1 cellular context compared by ENCODE assay signal in the genomic region with DNA sequence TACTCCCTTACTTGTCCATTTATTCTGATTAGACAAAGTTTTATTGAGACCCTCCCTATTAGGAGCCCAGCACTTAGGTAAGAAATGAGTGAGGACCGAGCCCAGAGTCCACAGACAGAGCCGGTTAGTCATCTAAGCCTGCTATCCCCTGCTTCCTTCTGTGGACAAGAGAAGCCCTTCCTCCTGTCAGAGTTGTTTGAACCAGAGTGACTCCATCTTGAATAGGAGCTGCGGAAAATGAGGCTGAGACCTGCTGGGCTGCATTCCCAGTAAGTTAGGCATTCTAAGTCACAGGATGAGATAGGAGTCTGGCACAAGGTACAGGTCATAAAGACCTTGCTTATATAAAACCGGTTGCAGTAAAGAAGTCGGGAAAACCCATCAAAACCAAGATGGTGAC.
TF ChIP-seq lines count a peak whose summit lies in the region.

No MANE protein-coding gene starts in this region.

TF ChIP-seq in K562, 482 proteins besides CTCF, POLR2A, EP300 and RAD21 (continued from another document):
- no peak for TF ChIP-seq PRPF4 (IDR thresholded peaks at IDR 0.05; ENCODE audit: insufficient read depth, low read depth, low read length, poor library complexity, severe bottlenecking)
- 0 out of 2 replicates have a peak, but pooled peaks have one; percentile 68 for TF ChIP-seq ERF (CRISPR knock-in tag; IDR thresholded peaks at IDR 0.05)
- TF ChIP-seq, protein P1, sequence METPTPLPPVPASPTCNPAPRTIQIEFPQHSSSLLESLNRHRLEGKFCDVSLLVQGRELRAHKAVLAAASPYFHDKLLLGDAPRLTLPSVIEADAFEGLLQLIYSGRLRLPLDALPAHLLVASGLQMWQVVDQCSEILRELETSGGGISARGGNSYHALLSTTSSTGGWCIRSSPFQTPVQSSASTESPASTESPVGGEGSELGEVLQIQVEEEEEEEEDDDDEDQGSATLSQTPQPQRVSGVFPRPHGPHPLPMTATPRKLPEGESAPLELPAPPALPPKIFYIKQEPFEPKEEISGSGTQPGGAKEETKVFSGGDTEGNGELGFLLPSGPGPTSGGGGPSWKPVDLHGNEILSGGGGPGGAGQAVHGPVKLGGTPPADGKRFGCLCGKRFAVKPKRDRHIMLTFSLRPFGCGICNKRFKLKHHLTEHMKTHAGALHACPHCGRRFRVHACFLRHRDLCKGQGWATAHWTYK (CRISPR knock-in tag; IDR thresholded peaks at IDR 0.05): peak; percentile 42; the same call in 1 of the 2 replicates
- TF ChIP-seq, protein P2, sequence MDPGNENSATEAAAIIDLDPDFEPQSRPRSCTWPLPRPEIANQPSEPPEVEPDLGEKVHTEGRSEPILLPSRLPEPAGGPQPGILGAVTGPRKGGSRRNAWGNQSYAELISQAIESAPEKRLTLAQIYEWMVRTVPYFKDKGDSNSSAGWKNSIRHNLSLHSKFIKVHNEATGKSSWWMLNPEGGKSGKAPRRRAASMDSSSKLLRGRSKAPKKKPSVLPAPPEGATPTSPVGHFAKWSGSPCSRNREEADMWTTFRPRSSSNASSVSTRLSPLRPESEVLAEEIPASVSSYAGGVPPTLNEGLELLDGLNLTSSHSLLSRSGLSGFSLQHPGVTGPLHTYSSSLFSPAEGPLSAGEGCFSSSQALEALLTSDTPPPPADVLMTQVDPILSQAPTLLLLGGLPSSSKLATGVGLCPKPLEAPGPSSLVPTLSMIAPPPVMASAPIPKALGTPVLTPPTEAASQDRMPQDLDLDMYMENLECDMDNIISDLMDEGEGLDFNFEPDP (CRISPR knock-in tag; IDR thresholded peaks at IDR 0.05): 0 out of 2 replicates have a peak, but pooled peaks have one; percentile 52
- TF ChIP-seq SPI1 (IDR thresholded peaks at IDR 0.05; ENCODE audit: borderline replicate concordance, low read depth, low read length): no peak
- TF ChIP-seq, protein P3, sequence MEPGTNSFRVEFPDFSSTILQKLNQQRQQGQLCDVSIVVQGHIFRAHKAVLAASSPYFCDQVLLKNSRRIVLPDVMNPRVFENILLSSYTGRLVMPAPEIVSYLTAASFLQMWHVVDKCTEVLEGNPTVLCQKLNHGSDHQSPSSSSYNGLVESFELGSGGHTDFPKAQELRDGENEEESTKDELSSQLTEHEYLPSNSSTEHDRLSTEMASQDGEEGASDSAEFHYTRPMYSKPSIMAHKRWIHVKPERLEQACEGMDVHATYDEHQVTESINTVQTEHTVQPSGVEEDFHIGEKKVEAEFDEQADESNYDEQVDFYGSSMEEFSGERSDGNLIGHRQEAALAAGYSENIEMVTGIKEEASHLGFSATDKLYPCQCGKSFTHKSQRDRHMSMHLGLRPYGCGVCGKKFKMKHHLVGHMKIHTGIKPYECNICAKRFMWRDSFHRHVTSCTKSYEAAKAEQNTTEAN (CRISPR knock-in tag; IDR thresholded peaks at IDR 0.05): no peak
- no peak for TF ChIP-seq HEY1 (CRISPR knock-in tag; IDR thresholded peaks at IDR 0.05; ENCODE audit: borderline replicate concordance)
- no peak for TF ChIP-seq ZNF3 (CRISPR knock-in tag; IDR thresholded peaks at IDR 0.05)
- TF ChIP-seq, protein P4, sequence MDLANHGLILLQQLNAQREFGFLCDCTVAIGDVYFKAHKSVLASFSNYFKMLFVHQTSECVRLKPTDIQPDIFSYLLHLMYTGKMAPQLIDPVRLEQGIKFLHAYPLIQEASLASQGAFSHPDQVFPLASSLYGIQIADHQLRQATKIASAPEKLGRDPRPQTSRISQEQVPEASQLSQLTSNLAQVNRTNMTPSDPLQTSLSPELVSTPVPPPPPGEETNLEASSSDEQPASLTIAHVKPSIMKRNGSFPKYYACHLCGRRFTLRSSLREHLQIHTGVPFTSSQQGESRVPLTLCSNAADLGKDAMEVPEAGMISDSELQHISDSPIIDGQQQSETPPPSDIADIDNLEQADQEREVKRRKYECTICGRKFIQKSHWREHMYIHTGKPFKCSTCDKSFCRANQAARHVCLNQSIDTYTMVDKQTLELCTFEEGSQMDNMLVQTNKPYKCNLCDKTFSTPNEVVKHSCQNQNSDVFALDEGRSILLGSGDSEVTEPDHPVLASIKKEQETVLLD (IDR thresholded peaks at IDR 0.05): no peak
- no peak for TF ChIP-seq ZNF146 (CRISPR knock-in tag; IDR thresholded peaks at IDR 0.05; ENCODE audit: unreplicated experiment)
- TF ChIP-seq ILK (tag; IDR thresholded peaks at IDR 0.05; ENCODE audit: borderline replicate concordance, low read depth): no peak
- no peak for TF ChIP-seq HNRNPK (IDR thresholded peaks at IDR 0.05; ENCODE audit: low read depth, low read length, poor library complexity, severe bottlenecking)
- TF ChIP-seq, protein P5, sequence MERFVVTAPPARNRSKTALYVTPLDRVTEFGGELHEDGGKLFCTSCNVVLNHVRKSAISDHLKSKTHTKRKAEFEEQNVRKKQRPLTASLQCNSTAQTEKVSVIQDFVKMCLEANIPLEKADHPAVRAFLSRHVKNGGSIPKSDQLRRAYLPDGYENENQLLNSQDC (CRISPR knock-in tag; IDR thresholded peaks at IDR 0.05): no peak
- no peak for TF ChIP-seq HOXB6 (CRISPR knock-in tag; IDR thresholded peaks at IDR 0.05; ENCODE audit: borderline replicate concordance)
- no peak for TF ChIP-seq SMARCE1 (IDR thresholded peaks at IDR 0.05)
- TF ChIP-seq, protein P6, sequence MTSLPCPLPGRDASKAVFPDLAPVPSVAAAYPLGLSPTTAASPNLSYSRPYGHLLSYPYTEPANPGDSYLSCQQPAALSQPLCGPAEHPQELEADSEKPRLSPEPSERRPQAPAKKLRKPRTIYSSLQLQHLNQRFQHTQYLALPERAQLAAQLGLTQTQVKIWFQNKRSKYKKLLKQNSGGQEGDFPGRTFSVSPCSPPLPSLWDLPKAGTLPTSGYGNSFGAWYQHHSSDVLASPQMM (CRISPR knock-in tag; IDR thresholded peaks at IDR 0.05): no peak
- TF ChIP-seq, protein P7, sequence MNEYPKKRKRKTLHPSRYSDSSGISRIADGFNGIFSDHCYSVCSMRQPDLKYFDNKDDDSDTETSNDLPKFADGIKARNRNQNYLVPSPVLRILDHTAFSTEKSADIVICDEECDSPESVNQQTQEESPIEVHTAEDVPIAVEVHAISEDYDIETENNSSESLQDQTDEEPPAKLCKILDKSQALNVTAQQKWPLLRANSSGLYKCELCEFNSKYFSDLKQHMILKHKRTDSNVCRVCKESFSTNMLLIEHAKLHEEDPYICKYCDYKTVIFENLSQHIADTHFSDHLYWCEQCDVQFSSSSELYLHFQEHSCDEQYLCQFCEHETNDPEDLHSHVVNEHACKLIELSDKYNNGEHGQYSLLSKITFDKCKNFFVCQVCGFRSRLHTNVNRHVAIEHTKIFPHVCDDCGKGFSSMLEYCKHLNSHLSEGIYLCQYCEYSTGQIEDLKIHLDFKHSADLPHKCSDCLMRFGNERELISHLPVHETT (CRISPR knock-in tag; conservative IDR thresholded peaks at IDR 0.05 in 1 of 2, IDR thresholded peaks at IDR 0.05 in 1 of 2): peak in 1 of 2 experiments; percentile 84; a peak in 2 of 4 replicates
- TF ChIP-seq, protein P8, sequence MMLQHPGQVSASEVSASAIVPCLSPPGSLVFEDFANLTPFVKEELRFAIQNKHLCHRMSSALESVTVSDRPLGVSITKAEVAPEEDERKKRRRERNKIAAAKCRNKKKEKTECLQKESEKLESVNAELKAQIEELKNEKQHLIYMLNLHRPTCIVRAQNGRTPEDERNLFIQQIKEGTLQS (IDR thresholded peaks at IDR 0.05): no peak
- TF ChIP-seq, protein P8 (CRISPR knock-in tag; conservative IDR thresholded peaks at IDR 0.05): no peak
- no peak for TF ChIP-seq ZNF699 (CRISPR knock-in tag; IDR thresholded peaks at IDR 0.05; ENCODE audit: insufficient replicate concordance)
- no peak for TF ChIP-seq GATAD2B (IDR thresholded peaks at IDR 0.05; ENCODE audit: borderline replicate concordance)
- TF ChIP-seq PHB (CRISPR knock-in tag; IDR thresholded peaks at IDR 0.05): no peak
